Comparison of ENCODE assay signal across 8 cellular contexts in the genomic region with DNA sequence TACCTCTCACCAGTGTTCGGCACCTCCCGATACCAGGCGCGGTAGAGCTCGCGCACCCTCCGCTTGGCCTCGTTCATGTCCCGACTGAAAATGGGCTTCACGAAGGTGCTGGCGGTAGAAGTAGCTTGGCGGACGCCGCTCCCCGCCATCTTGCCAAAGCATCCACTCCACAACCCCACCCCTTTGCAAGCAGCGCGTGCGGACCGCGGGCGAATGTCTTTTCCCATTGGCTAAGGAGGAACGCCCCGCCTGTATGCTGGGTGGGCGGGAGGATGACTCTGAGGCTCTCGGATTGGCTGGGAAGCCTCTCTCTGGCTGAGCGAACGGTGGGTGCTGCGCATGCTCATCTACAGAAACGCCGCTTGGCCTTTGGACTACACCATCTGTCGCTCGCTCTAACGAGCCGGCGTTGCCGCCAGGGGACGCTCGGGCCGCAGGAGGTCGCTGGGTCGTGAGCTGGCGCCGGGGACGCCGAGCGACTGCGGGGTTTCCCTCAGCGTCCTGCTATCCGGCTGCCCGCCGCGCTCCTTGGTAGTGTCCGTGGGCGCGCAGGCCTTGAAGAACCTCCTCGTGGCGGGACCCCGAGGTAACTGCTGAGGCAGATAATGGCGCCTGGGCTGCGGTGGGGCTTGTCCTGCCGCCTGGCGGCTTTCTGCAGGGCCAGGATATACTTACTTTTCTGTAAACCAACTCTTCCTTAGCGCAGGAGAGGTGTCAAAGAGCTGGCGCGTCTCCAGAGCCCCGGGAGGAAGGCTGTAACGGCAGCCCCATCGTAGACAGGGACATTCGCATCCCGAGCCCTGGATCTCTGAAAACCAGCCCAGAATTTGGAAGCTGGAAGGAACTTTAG. TPM values are rescaled to one million over a fixed set of nuclear protein-coding genes. Genes with fewer than 3 reads are reported as not detected.
DNase-seq lines count a peak whose midpoint lies in the region; ATAC-seq, FAIRE-seq and TF ChIP-seq lines count a peak whose summit lies in the region.

A gene (minus strand): TSS at position 177 of the 850 bp plus-strand sequence. CDS start 28 bp downstream, at position 149.

- H3K36me3 ChIP-seq in BJ (ENCODE audit: control insufficient read depth, insufficient read depth, low read length), result peaks cover 4% of the 10 kb centered on the region

- FAIRE-seq in GM19239 (lab: Jason Lieb, UNC), result peak; percentile 99

- H3K4me3 ChIP-seq in BJ (ENCODE audit: low read depth, low read length) (peak within 1 kb of the TSS; percentile 59), coronary artery (peak within 1 kb of the TSS; percentile 87)

- no peaks in the 10 kb centered on the region for H3K27me3 Mint-ChIP-seq in activated CD4-positive, alpha-beta T cell treated with anti-CD3 and anti-CD28 coated beads, Interleukin-2, amount 10 ng/mL, durations not matched to agents 24 days and 14 days

- H3K27me3 ChIP-seq in BJ (ENCODE audit: control insufficient read depth, insufficient read depth, low read length), result no peaks in the 10 kb centered on the region

- no peaks in the 10 kb centered on the region for H3K9me3 Mint-ChIP-seq in activated CD4-positive, alpha-beta T cell treated with anti-CD3 and anti-CD28 coated beads, Interleukin-2, amount 10 ng/mL, durations not matched to agents 24 days and 14 days

- peaks cover 37% of the 10 kb centered on the region for H3K36me3 Mint-ChIP-seq in activated CD4-positive, alpha-beta T cell treated with anti-CD3 and anti-CD28 coated beads, Interleukin-2, amount 10 ng/mL, durations not matched to agents 24 days and 14 days (ENCODE audit: low read depth)

- POLR2A ChIA-PET in BJ (lab: Charles Lee), result interaction anchor here (0.9 kb wide), 1 partner anchor 11 kb away, joined by 5 read pairs; no protein-coding TSS in a partner anchor

- peak within 1 kb of the TSS; percentile 94 for H3K4me3 Mint-ChIP-seq in activated CD4-positive, alpha-beta T cell treated with anti-CD3 and anti-CD28 coated beads, Interleukin-2, amount 10 ng/mL, durations not matched to agents 24 days and 14 days

- ATAC-seq in HG03460 (IDR thresholded peaks at IDR 0.05; ENCODE audit: unreplicated experiment), result peak; percentile 85
- peak; percentile 90 for ATAC-seq in left colon

- peak within 1 kb of the TSS; percentile 100 for H3K27ac Mint-ChIP-seq in activated CD4-positive, alpha-beta T cell treated with anti-CD3 and anti-CD28 coated beads, Interleukin-2, amount 10 ng/mL, durations not matched to agents 24 days and 14 days

- DNase-seq in BJ (ENCODE audit: low read depth) (peak; percentile 97), GM19239 (ENCODE audit: insufficient read length, low spot score) (peak; percentile 92), NCI-H526 (lab: John Stamatoyannopoulos, UW) (peak; percentile 96 to 97), coronary artery (ENCODE audit: low spot score) (peak; percentile 99), left colon (peak; percentile 98 to 99)
- DNase-seq in activated CD4-positive, alpha-beta T cell treated with anti-CD3 and anti-CD28 coated beads, Interleukin-2, amount 10 ng/mL, durations not matched to agents 24 days and 14 days, result peak; percentile 99
- peak; percentile 96 to 98 for DNase-seq in stimulated activated CD4-positive, alpha-beta T cell treated with anti-CD3 and anti-CD28 coated beads, Interleukin-2, amount 100 ng/mL, for 24 hours

- intact Hi-C loops in activated CD4-positive, alpha-beta T cell treated with anti-CD3 and anti-CD28 coated beads, Interleukin-2, amount 10 ng/mL, durations not matched to agents 24 days and 14 days (cut with micrococcal nuclease), result loop anchor here (1.0 to 5.0 kb wide), 8 partner anchors 12 to 521 kb away; a partner anchor contains a TSS
- intact Hi-C loops in left colon (cut with DNase I, micrococcal nuclease), result loop anchor here in 1 of 2 donors (10.0 kb wide), 1 partner anchor 344 kb away; a partner anchor contains a TSS

- peaks cover 27% of the 10 kb centered on the region for H3K4me1 Mint-ChIP-seq in activated CD4-positive, alpha-beta T cell treated with anti-CD3 and anti-CD28 coated beads, Interleukin-2, amount 10 ng/mL, durations not matched to agents 24 days and 14 days

- CTCF ChIA-PET in BJ (lab: Yijun Ruan, JAX), result interaction anchor here (0.8 to 5.1 kb wide), 27 partner anchors 9 to 394 kb away, joined by 3 to 46 read pairs (median 4); a partner anchor contains a TSS

- TF ChIP-seq CTCF in BJ (IDR thresholded peaks at IDR 0.05; ENCODE audit: insufficient read depth, low read depth, low read length) (peak; percentile 92), coronary artery (IDR thresholded peaks at IDR 0.05) (peak; percentile 88)

- peak within 1 kb of the TSS; percentile 85 to 96 for H3K27ac ChIP-seq in coronary artery

RNA-seq across cellular contexts. Expression of the gene that starts here (rescaled TPM):
- 76.0 and 85.6 TPM in 2 replicates for polyA plus RNA-seq in BJ (2011; rRNA removed)
- 13.2 and 20.6 TPM in 2 replicates for polyA minus RNA-seq in BJ (2011; rRNA and poly(A)+ RNA removed)
- 77.7 and 87.8 TPM in 2 replicates for total RNA-seq in activated CD4-positive, alpha-beta T cell treated with anti-CD3 and anti-CD28 coated beads, Interleukin-2, amount 10 ng/mL, durations not matched to agents 24 days and 14 days
- total RNA-seq in left colon, result 100 to 1,000 TPM in 1 of 2 donors, 10 to 100 TPM in 1; 96.2 to 125 TPM

Comparison
In these comparisons a context has a peak if more than half of its experiments do, and no peak if none do; other contexts are left out.
1. Peak in every context shown above with its lines: DNase-seq, ATAC-seq, H3K4me3 ChIP-seq and H3K27ac ChIP-seq.